Comparison of ENCODE assay signal across 9 cellular contexts in the genomic region with DNA sequence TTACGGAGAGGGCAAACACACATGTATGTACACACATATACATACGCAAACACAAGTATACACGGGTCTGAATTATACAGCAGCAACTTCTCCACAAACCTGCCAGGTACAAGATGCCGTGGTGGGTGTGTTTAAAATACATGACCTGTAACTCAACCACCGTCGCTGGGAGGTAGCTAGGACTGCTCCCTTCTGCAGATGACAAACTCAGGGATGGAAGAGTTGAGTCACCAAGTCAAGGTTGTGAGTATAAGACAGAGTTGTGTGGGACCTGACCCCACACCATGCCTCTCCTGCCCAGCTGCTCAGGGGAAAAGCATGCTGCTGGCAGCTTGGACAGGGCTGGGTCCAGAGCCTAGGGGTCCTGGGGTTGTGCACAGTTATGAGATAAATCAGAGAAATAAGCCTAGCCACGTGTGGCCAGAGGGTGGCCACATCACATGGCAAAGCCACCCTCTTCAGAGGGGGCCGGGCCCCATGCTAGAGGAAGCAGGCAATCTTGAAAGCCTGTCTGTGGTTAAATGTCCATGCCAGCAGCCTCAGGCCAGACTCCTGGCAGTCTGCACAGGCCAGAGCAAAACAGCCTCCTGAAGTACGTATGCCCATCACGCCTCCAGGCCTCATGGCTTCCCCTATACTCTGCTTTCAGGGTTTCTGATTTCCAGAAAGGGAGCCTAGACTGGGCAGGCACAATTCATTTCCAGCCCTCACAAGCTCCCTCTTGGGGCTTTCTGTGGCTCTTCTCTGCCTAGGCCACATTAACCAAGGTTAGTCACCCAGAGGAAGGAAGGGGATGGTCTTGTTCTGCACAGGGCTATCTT.
A peak's percentile ranks its signal among the peaks of the same experiment; 100 is the strongest.
DNase-seq lines count a peak whose midpoint lies in the region; ATAC-seq and TF ChIP-seq lines count a peak whose summit lies in the region.
"Had no signal": no experiment of that assay in that cellular context is flagged by ENCODE, and none has a peak within 500 bp of the region (broad histone marks: within the 10 kb centered on the region; RNA-seq: fewer than 3 reads in every experiment).

No MANE protein-coding gene starts in this region.

- peak; percentile 89 for ATAC-seq in activated CD4-positive, alpha-beta T cell treated with anti-CD3 and anti-CD28 coated beads for 36 hours
- ATAC-seq in HG03064 (IDR thresholded peaks at IDR 0.05; ENCODE audit: low read depth, unreplicated experiment), result peak; percentile 61
- peak; percentile 56 for ATAC-seq in foreskin keratinocyte

- no peaks in the 10 kb centered on the region for H3K36me3 Mint-ChIP-seq in activated CD4-positive, alpha-beta T cell treated with anti-CD3 and anti-CD28 coated beads for 36 hours (ENCODE audit: low read depth)
- no peaks in the 10 kb centered on the region for H3K36me3 Mint-ChIP-seq in activated CD4-positive, alpha-beta T cell treated with anti-CD3 and anti-CD28 coated beads, Interleukin-2, amount 10 ng/mL, durations not matched to agents 7 days and 5 days (ENCODE audit: low read depth)

- H3K27me3 Mint-ChIP-seq in activated CD4-positive, alpha-beta T cell treated with anti-CD3 and anti-CD28 coated beads for 36 hours, result no peaks in the 10 kb centered on the region
- no peaks in the 10 kb centered on the region for H3K27me3 Mint-ChIP-seq in activated CD4-positive, alpha-beta T cell treated with anti-CD3 and anti-CD28 coated beads, Interleukin-2, amount 10 ng/mL, durations not matched to agents 7 days and 5 days

- peak; percentile 21 for TF ChIP-seq CTCF in foreskin keratinocyte (conservative IDR thresholded peaks at IDR 0.05)

- DNase-seq in activated CD4-positive, alpha-beta T cell treated with anti-CD3 and anti-CD28 coated beads for 36 hours, result peak; percentile 78
- DNase-seq in activated CD4-positive, alpha-beta T cell treated with anti-CD3 and anti-CD28 coated beads, Interleukin-2, amount 50 U/mL, for 1 hour, result no peak
- peak; percentile 38 for DNase-seq in activated CD4-positive, alpha-beta T cell treated with anti-CD3 and anti-CD28 coated beads, Interleukin-2, amount 10 ng/mL, durations not matched to agents 7 days and 5 days
- DNase-seq in foreskin keratinocyte (peak; percentile 33 to 71), NCI-H345 treated with DMSO at 0.1 percent for 48 hours (lab: John Stamatoyannopoulos, UW; ENCODE audit: unreplicated experiment) (no peak), iPS-NIHi11 (ENCODE audit: low spot score) (no peak)

- H3K4me1 Mint-ChIP-seq in activated CD4-positive, alpha-beta T cell treated with anti-CD3 and anti-CD28 coated beads for 36 hours, result peaks cover 44% of the 10 kb centered on the region
- H3K4me1 Mint-ChIP-seq in activated CD4-positive, alpha-beta T cell treated with anti-CD3 and anti-CD28 coated beads, Interleukin-2, amount 10 ng/mL, durations not matched to agents 7 days and 5 days, result peaks cover 38% of the 10 kb centered on the region

- H3K4me1 ChIP-seq in foreskin keratinocyte, result peaks cover 20% of the 10 kb centered on the region

- intact Hi-C loops in activated CD4-positive, alpha-beta T cell treated with anti-CD3 and anti-CD28 coated beads for 36 hours (cut with DNase I, micrococcal nuclease), result loop anchor here (1.0 to 5.0 kb wide), 5 partner anchors 14 to 62 kb away; no protein-coding TSS in a partner anchor

- no peaks in the 10 kb centered on the region for H3K9me3 Mint-ChIP-seq in activated CD4-positive, alpha-beta T cell treated with anti-CD3 and anti-CD28 coated beads for 36 hours (ENCODE audit: low read depth)
- H3K9me3 Mint-ChIP-seq in activated CD4-positive, alpha-beta T cell treated with anti-CD3 and anti-CD28 coated beads, Interleukin-2, amount 10 ng/mL, durations not matched to agents 7 days and 5 days, result no peaks in the 10 kb centered on the region

- peak overlapping the region; percentile 40 for H3K4me3 Mint-ChIP-seq in activated CD4-positive, alpha-beta T cell treated with anti-CD3 and anti-CD28 coated beads for 36 hours
- no peak overlapping the region for H3K4me3 Mint-ChIP-seq in activated CD4-positive, alpha-beta T cell treated with anti-CD3 and anti-CD28 coated beads, Interleukin-2, amount 10 ng/mL, durations not matched to agents 7 days and 5 days

- no peaks in the 10 kb centered on the region for H3K27me3 ChIP-seq in foreskin keratinocyte
- H3K27me3 ChIP-seq: neutrophil had no signal

- CTCF ChIA-PET in activated CD4-positive, alpha-beta T cell treated with anti-CD3 and anti-CD28 coated beads for 36 hours (lab: Charles Lee), result interaction anchor here (1.0 to 1.4 kb wide), 5 partner anchors 9 to 119 kb away, joined by 3 to 4 read pairs (median 3); no protein-coding TSS in a partner anchor
- CTCF ChIA-PET in activated CD4-positive, alpha-beta T cell treated with anti-CD3 and anti-CD28 coated beads, Interleukin-2, amount 10 ng/mL, durations not matched to agents 7 days and 5 days (lab: Charles Lee), result interaction anchor here (0.6 to 2.8 kb wide), 9 partner anchors 9 to 150 kb away, joined by 3 to 10 read pairs (median 3); no protein-coding TSS in a partner anchor

- POLR2A ChIA-PET in activated CD4-positive, alpha-beta T cell treated with anti-CD3 and anti-CD28 coated beads for 36 hours (lab: Charles Lee), result interaction anchor here (1.0 kb wide), 1 partner anchor 14 kb away, joined by 3 read pairs; no protein-coding TSS in a partner anchor
- POLR2A ChIA-PET in activated CD4-positive, alpha-beta T cell treated with anti-CD3 and anti-CD28 coated beads, Interleukin-2, amount 10 ng/mL, durations not matched to agents 7 days and 5 days (lab: Charles Lee), result interaction anchor here (0.6 kb wide), 1 partner anchor 1351 kb away, joined by 3 read pairs; no protein-coding TSS in a partner anchor

- H3K27ac Mint-ChIP-seq in activated CD4-positive, alpha-beta T cell treated with anti-CD3 and anti-CD28 coated beads for 36 hours, result peak overlapping the region; percentile 90
- peak overlapping the region; percentile 60 for H3K27ac Mint-ChIP-seq in activated CD4-positive, alpha-beta T cell treated with anti-CD3 and anti-CD28 coated beads, Interleukin-2, amount 10 ng/mL, durations not matched to agents 7 days and 5 days

- H3K27ac ChIP-seq in foreskin keratinocyte (no peak overlapping the region), temporal lobe (ENCODE audit: low read depth, low read length) (peak overlapping the region; percentile 1)
- H3K27ac ChIP-seq: neutrophil had no signal

Comparison
In these comparisons a context has a peak if more than half of its experiments do, and no peak if none do; other contexts are left out.
1. DNase-seq: peak in activated CD4-positive, alpha-beta T cell treated with anti-CD3 and anti-CD28 coated beads for 36 hours (single experiment), activated CD4-positive, alpha-beta T cell treated with anti-CD3 and anti-CD28 coated beads, Interleukin-2, amount 10 ng/mL, durations not matched to agents 7 days and 5 days (single experiment) and foreskin keratinocyte (2 of 2); none in activated CD4-positive, alpha-beta T cell treated with anti-CD3 and anti-CD28 coated beads, Interleukin-2, amount 50 U/mL, for 1 hour (single experiment), NCI-H345 treated with DMSO at 0.1 percent for 48 hours (single experiment) and iPS-NIHi11 (single experiment).
2. Peak in every context shown above with its lines, with median percentiles within 50 percentile points of each other: ATAC-seq.